1 cellular context compared by ENCODE assay signal in genomic region chr20:54082100-54082499, GRCh38.
TF ChIP-seq lines count a peak whose summit lies in the region.

No MANE protein-coding gene starts in this region.

TF ChIP-seq in A549, 52 proteins besides CTCF, POLR2A, EP300 and RAD21 (continued from another document):
- TF ChIP-seq E2F6 (IDR thresholded peaks at IDR 0.05; ENCODE audit: borderline replicate concordance, low read depth) = no peak
- no peak for TF ChIP-seq HEYL (CRISPR knock-in tag; IDR thresholded peaks at IDR 0.05)
